14 cellular contexts compared by ENCODE assay signal in genomic region chr6:26258199-26258977, GRCh38.
DNase-seq lines count a peak whose midpoint lies in the region; ATAC-seq and TF ChIP-seq lines count a peak whose summit lies in the region.
"Had no signal": no experiment of that assay in that cellular context is flagged by ENCODE, and none has a peak within 500 bp of the region (broad histone marks: within the 10 kb centered on the region; RNA-seq: fewer than 3 reads in every experiment).

No MANE protein-coding gene starts in this region.

- CTCF ChIA-PET in WTC11 (lab: Charles Lee), result interaction anchor here (0.8 to 2.8 kb wide), 9 partner anchors 8 to 82 kb away, joined by 3 to 16 read pairs (median 4); a partner anchor contains a TSS

- no peaks in the 10 kb centered on the region for H3K9me3 ChIP-seq in KOPT-K1 (ENCODE audit: insufficient read depth, low read length, poor library complexity, severe bottlenecking)
- H3K9me3 ChIP-seq in lower lobe of right lung, result no peaks in the 10 kb centered on the region

- ATAC-seq in WTC11, result peak; percentile 40
- no peak for ATAC-seq in HG03095 (IDR thresholded peaks at IDR 0.05; ENCODE audit: unreplicated experiment)
- no peak for ATAC-seq in lower lobe of right lung
- ATAC-seq: esophagus mucosa; naive thymus-derived CD8-positive, alpha-beta T cell had no signal

- no peaks in the 10 kb centered on the region for H3K4me1 ChIP-seq in lower lobe of right lung

- H3K27me3 ChIP-seq in GM06990 (replicated peaks; ENCODE audit: control insufficient read depth, insufficient read depth, low read length), result no peaks in the 10 kb centered on the region
- peaks cover 12% of the 10 kb centered on the region for H3K27me3 ChIP-seq in lower lobe of right lung (ENCODE audit: low read depth)

- POLR2A ChIA-PET in WTC11 (lab: Charles Lee), result interaction anchor here (1.2 kb wide), 1 partner anchor 25 kb away, joined by 5 read pairs; no protein-coding TSS in a partner anchor

- H3K4me3 ChIP-seq in GM06990 (replicated peaks; ENCODE audit: low read depth, low read length) (no peak overlapping the region), lower lobe of right lung (no peak overlapping the region)

- H3K27ac ChIP-seq in KOPT-K1 (ENCODE audit: low read depth, low read length, poor library complexity, severe bottlenecking) (peak overlapping the region; percentile 10), lower lobe of right lung (no peak overlapping the region)

- peak; percentile 42 for TF ChIP-seq CTCF in GM06990 (IDR thresholded peaks at IDR 0.05; ENCODE audit: insufficient read depth, low read length, poor library complexity, severe bottlenecking)
- TF ChIP-seq CTCF in WTC11 (IDR thresholded peaks at IDR 0.05), result no peak
- no peak for TF ChIP-seq CTCF in lower lobe of right lung (IDR thresholded peaks at IDR 0.05)

- peaks cover 34% of the 10 kb centered on the region for H3K4me1 Mint-ChIP-seq in WTC11

- intact Hi-C loops in lower lobe of right lung (cut with DNase I), result no loop called here

- H3K36me3 ChIP-seq in GM06990 (ENCODE audit: control insufficient read depth, insufficient read depth, low read length) (no peaks in the 10 kb centered on the region), KOPT-K1 (ENCODE audit: insufficient read depth, low read length) (no peaks in the 10 kb centered on the region), lower lobe of right lung (no peaks in the 10 kb centered on the region)

- no peaks in the 10 kb centered on the region for H3K27me3 Mint-ChIP-seq in WTC11 (ENCODE audit: low read depth)
- H3K27me3 Mint-ChIP-seq: naive thymus-derived CD8-positive, alpha-beta T cell had no signal

- no peaks in the 10 kb centered on the region for H3K36me3 Mint-ChIP-seq in WTC11

- DNase-seq in GM06990 (ENCODE audit: extremely low read depth, insufficient read length), result no peak
- no peak for DNase-seq in WTC11 (ENCODE audit: low spot score)
- peak; percentile 12 to 22 for DNase-seq in lung microvascular endothelial cell (ENCODE audit: low read depth in 2 of 2)
- DNase-seq in lower lobe of right lung, result no peak
- DNase-seq in NCI-H2081 (lab: John Stamatoyannopoulos, UW), result no peak
- DNase-seq: activated T-cell treated with anti-CD3 and anti-CD28 coated beads, Interleukin-2, amount 50 U/mL, for 1 hour; DMS153; naive thymus-derived CD8-positive, alpha-beta T cell; NCI-H187; RPMI8226; stimulated activated CD4-positive, alpha-beta T cell treated with anti-CD3 and anti-CD28 coated beads, Interleukin-12 subunit alpha, Interleukin-12 subunit beta, amount 100 ng/mL, for 4 hours had no signal

- peak overlapping the region; percentile 44; the same call in 1 of the 2 replicates for H3K27ac Mint-ChIP-seq in WTC11

- no peak overlapping the region for H3K4me3 Mint-ChIP-seq in WTC11
- H3K4me3 Mint-ChIP-seq: naive thymus-derived CD8-positive, alpha-beta T cell had no signal

- no peaks in the 10 kb centered on the region for H3K9me3 Mint-ChIP-seq in WTC11
- H3K9me3 Mint-ChIP-seq: naive thymus-derived CD8-positive, alpha-beta T cell had no signal

TF ChIP-seq in WTC11, 78 proteins besides CTCF, POLR2A, EP300 and RAD21 (continues in another document):
- TF ChIP-seq ZNF532 (CRISPR knock-in tag; IDR thresholded peaks at IDR 0.05; ENCODE audit: borderline replicate concordance), result no peak
- no peak for TF ChIP-seq RELA (CRISPR knock-in tag; IDR thresholded peaks at IDR 0.05; ENCODE audit: borderline replicate concordance)
- no peak for TF ChIP-seq STAT6 (CRISPR knock-in tag; conservative IDR thresholded peaks at IDR 0.05; ENCODE audit: low read depth)
- TF ChIP-seq CREB1 (CRISPR knock-in tag; IDR thresholded peaks at IDR 0.05), result no peak
- TF ChIP-seq ARID4B (CRISPR knock-in tag; IDR thresholded peaks at IDR 0.05; ENCODE audit: borderline replicate concordance), result no peak
- TF ChIP-seq IRF2 (CRISPR knock-in tag; IDR thresholded peaks at IDR 0.05; ENCODE audit: borderline replicate concordance, low read depth), result no peak
- TF ChIP-seq NFYB (CRISPR knock-in tag; conservative IDR thresholded peaks at IDR 0.05; ENCODE audit: low read depth), result no peak

Comparison
In these comparisons a context has a peak if more than half of its experiments do, and no peak if none do; other contexts are left out.
1. DNase-seq: peak in lung microvascular endothelial cell (2 of 2); none in GM06990 (single experiment), WTC11 (single experiment), lower lobe of right lung (single experiment) and NCI-H2081 (0 of 2).